In the genomic region with DNA sequence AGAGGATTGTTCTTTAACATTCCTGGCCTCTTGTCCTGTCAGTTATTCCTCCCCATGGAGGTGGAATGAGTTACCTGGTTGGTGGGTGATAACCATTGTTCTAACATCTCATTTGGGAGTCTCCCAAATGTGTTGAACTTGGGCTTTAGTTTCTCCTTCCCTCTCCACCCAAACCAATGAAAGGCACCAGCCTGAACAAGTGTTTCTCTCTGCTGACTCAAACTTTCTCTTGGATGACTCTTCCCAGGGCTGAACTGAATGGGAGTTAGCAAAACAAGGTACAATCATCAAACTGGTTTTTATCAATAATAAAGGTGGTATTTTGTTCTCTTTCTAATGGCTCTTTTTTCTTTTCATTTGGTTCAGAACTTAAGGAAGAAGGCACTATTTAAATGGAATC, we compare ENCODE assay signal across 19 cellular contexts.
"Had no signal": no experiment of that assay in that cellular context is flagged by ENCODE, and none has a peak within 500 bp of the region (broad histone marks: within the 10 kb centered on the region; RNA-seq: fewer than 3 reads in every experiment).

No MANE protein-coding gene starts in this region.

- H3K36me3 ChIP-seq: transverse colon, WERI-Rb-1 had no signal

- ATAC-seq: activated CD4-positive, alpha-beta T cell treated with anti-CD3 and anti-CD28 coated beads for 36 hours; activated T-cell treated with anti-CD3 and anti-CD28 coated beads, Interleukin-2, amount 50 U/mL, for 4 hours; left colon; lower lobe of right lung; psoas muscle; sciatic nerve had no signal

- H3K27ac ChIP-seq: dorsolateral prefrontal cortex, lower lobe of right lung, psoas muscle, transverse colon, vagina, WERI-Rb-1 had no signal

- DNase-seq: activated CD4-positive, alpha-beta memory T cell treated with anti-CD3 and anti-CD28 coated beads, Interleukin-2, amount 10 ng/mL, durations not matched to agents 7 days and 5 days; activated CD4-positive, alpha-beta T cell treated with anti-CD3 and anti-CD28 coated beads for 36 hours; activated effector memory CD4-positive, alpha-beta T cell treated with anti-CD3 and anti-CD28 coated beads, Interleukin-2, amount 50 U/mL, for 16 hours; activated naive CD8-positive, alpha-beta T cell treated with anti-CD3 and anti-CD28 coated beads, Interleukin-2, amount 10 ng/mL, durations not matched to agents 7 days and 5 days; activated T-cell treated with anti-CD3 and anti-CD28 coated beads, Interleukin-2, amount 50 U/mL, for 4 hours; anterior cingulate cortex; dorsolateral prefrontal cortex; endodermal cell; left colon; lower lobe of right lung; midbrain; psoas muscle; transverse colon; WERI-Rb-1 had no signal

- H3K27ac Mint-ChIP-seq: activated CD4-positive, alpha-beta memory T cell treated with anti-CD3 and anti-CD28 coated beads, Interleukin-2, amount 10 ng/mL, durations not matched to agents 7 days and 5 days; activated CD4-positive, alpha-beta T cell treated with anti-CD3 and anti-CD28 coated beads for 36 hours; activated naive CD8-positive, alpha-beta T cell treated with anti-CD3 and anti-CD28 coated beads, Interleukin-2, amount 10 ng/mL, durations not matched to agents 7 days and 5 days; endodermal cell; T-helper 1 cell treated with Interleukin-12 subunit alpha and Interleukin-12 subunit beta and Interleukin-4 antibody, amounts not matched to agents 30 μg/mL and 1 μg/mL, for 36 hours had no signal

- H3K4me1 ChIP-seq: psoas muscle had no signal

- H3K9me3 Mint-ChIP-seq: activated CD4-positive, alpha-beta memory T cell treated with anti-CD3 and anti-CD28 coated beads, Interleukin-2, amount 10 ng/mL, durations not matched to agents 7 days and 5 days; activated naive CD8-positive, alpha-beta T cell treated with anti-CD3 and anti-CD28 coated beads, Interleukin-2, amount 10 ng/mL, durations not matched to agents 7 days and 5 days; activated T-cell treated with anti-CD3 and anti-CD28 coated beads, Interleukin-2, amount 50 U/mL, for 4 hours; T-helper 1 cell treated with Interleukin-12 subunit alpha and Interleukin-12 subunit beta and Interleukin-4 antibody, amounts not matched to agents 30 μg/mL and 1 μg/mL, for 36 hours had no signal

- FAIRE-seq: islet of Langerhans had no signal

- H3K27me3 ChIP-seq: transverse colon, vagina had no signal

- H3K27me3 Mint-ChIP-seq: activated CD4-positive, alpha-beta memory T cell treated with anti-CD3 and anti-CD28 coated beads, Interleukin-2, amount 10 ng/mL, durations not matched to agents 7 days and 5 days; activated CD4-positive, alpha-beta T cell treated with anti-CD3 and anti-CD28 coated beads for 36 hours; activated naive CD8-positive, alpha-beta T cell treated with anti-CD3 and anti-CD28 coated beads, Interleukin-2, amount 10 ng/mL, durations not matched to agents 7 days and 5 days had no signal

- H3K9me3 ChIP-seq: lower lobe of right lung, psoas muscle, transverse colon, vagina had no signal

- H3K4me3 ChIP-seq: dorsolateral prefrontal cortex, lower lobe of right lung, psoas muscle, transverse colon, vagina had no signal

- H3K4me3 Mint-ChIP-seq: activated CD4-positive, alpha-beta memory T cell treated with anti-CD3 and anti-CD28 coated beads, Interleukin-2, amount 10 ng/mL, durations not matched to agents 7 days and 5 days; activated CD4-positive, alpha-beta T cell treated with anti-CD3 and anti-CD28 coated beads for 36 hours; activated naive CD8-positive, alpha-beta T cell treated with anti-CD3 and anti-CD28 coated beads, Interleukin-2, amount 10 ng/mL, durations not matched to agents 7 days and 5 days; activated T-cell treated with anti-CD3 and anti-CD28 coated beads, Interleukin-2, amount 50 U/mL, for 4 hours; endodermal cell; neural crest cell; T-helper 1 cell treated with Interleukin-12 subunit alpha and Interleukin-12 subunit beta and Interleukin-4 antibody, amounts not matched to agents 30 μg/mL and 1 μg/mL, for 36 hours had no signal
